ENCODE assay signal across 39 cellular contexts in genomic region chr2:21069746-21070145, GRCh38. TPM values are rescaled to one million over a fixed set of nuclear protein-coding genes. Genes with fewer than 3 reads are reported as not detected.
"Had no signal": no experiment of that assay in that cellular context is flagged by ENCODE, and none has a peak within 500 bp of the region (broad histone marks: within the 10 kb centered on the region; RNA-seq: fewer than 3 reads in every experiment).

No MANE protein-coding gene starts in this region.

- H3K4me3 Mint-ChIP-seq: activated CD4-positive, alpha-beta memory T cell treated with anti-CD3 and anti-CD28 coated beads for 36 hours; activated CD4-positive, alpha-beta T cell treated with anti-CD3 and anti-CD28 coated beads for 36 hours; activated CD4-positive, alpha-beta T cell treated with anti-CD3 and anti-CD28 coated beads, Interleukin-2, amount 10 ng/mL, durations not matched to agents 24 days and 14 days; activated CD8-positive, alpha-beta T cell treated with anti-CD3 and anti-CD28 coated beads, Interleukin-2, amount 10 ng/mL, durations not matched to agents 7 days and 5 days; activated naive CD4-positive, alpha-beta T cell treated with anti-CD3 and anti-CD28 coated beads, Interleukin-2, amount 10 ng/mL, durations not matched to agents 7 days and 5 days; activated naive CD8-positive, alpha-beta T cell treated with anti-CD3 and anti-CD28 coated beads, Interleukin-2, amount 10 ng/mL, durations not matched to agents 7 days and 5 days; activated T-cell treated with anti-CD3 and anti-CD28 coated beads, Interleukin-2, amount 50 U/mL, for 24 hours; activated T-cell treated with anti-CD3 and anti-CD28 coated beads, Interleukin-2, amount 50 U/mL, for 72 hours; brain; dendritic cell treated with granulocyte-macrophage colony-stimulating factor and Interleukin-4, amounts not matched to agents 40 ng/mL and 50 ng/mL, for 4 days; T-helper 17 cell; T-helper 2 cell treated with Interferon-gamma antibody and Interleukin-4, amounts not matched to agents 5 μg/mL and 100 μg/mL, for 36 hours had no signal

- H3K36me3 ChIP-seq: ascending aorta, breast epithelium, cardiac muscle cell, colonic mucosa, esophagus squamous epithelium, gastroesophageal sphincter, heart right ventricle had no signal

- H3K36me3 Mint-ChIP-seq: activated CD4-positive, alpha-beta memory T cell treated with anti-CD3 and anti-CD28 coated beads for 36 hours; activated naive CD4-positive, alpha-beta T cell treated with anti-CD3 and anti-CD28 coated beads, Interleukin-2, amount 10 ng/mL, durations not matched to agents 7 days and 5 days; activated naive CD4-positive, alpha-beta T cell treated with anti-CD3 and anti-CD28 coated beads, Interleukin-2, amount 50 U/mL, for 72 hours; activated naive CD8-positive, alpha-beta T cell treated with anti-CD3 and anti-CD28 coated beads, Interleukin-2, amount 10 ng/mL, durations not matched to agents 7 days and 5 days; brain had no signal

- ATAC-seq: activated CD4-positive, alpha-beta T cell treated with anti-CD3 and anti-CD28 coated beads for 36 hours; activated CD8-positive, alpha-beta T cell treated with anti-CD3 and anti-CD28 coated beads, Interleukin-2, amount 10 ng/mL, durations not matched to agents 7 days and 5 days; activated naive CD4-positive, alpha-beta T cell treated with anti-CD3 and anti-CD28 coated beads, Interleukin-2, amount 50 U/mL, for 72 hours; activated T-cell treated with anti-CD3 and anti-CD28 coated beads, Interleukin-2, amount 50 U/mL, for 72 hours; gastroesophageal sphincter; heart right ventricle; T-helper 17 cell had no signal

- H3K4me1 ChIP-seq: ascending aorta, breast epithelium, colonic mucosa, esophagus squamous epithelium, gastroesophageal sphincter, heart right ventricle had no signal

- H3K27me3 ChIP-seq: ascending aorta, breast epithelium, cardiac muscle cell, colonic mucosa, gastroesophageal sphincter had no signal

- H3K27ac ChIP-seq: ascending aorta, breast epithelium, cardiac muscle cell, colonic mucosa, dorsolateral prefrontal cortex, epithelial cell of prostate, esophagus squamous epithelium, gastroesophageal sphincter, heart right ventricle had no signal

- H3K9me3 ChIP-seq: ascending aorta, breast epithelium, colonic mucosa, esophagus squamous epithelium, gastroesophageal sphincter, heart right ventricle had no signal

- H3K4me1 Mint-ChIP-seq: activated CD4-positive, alpha-beta T cell treated with anti-CD3 and anti-CD28 coated beads for 36 hours; activated CD4-positive, alpha-beta T cell treated with anti-CD3 and anti-CD28 coated beads, Interleukin-2, amount 10 ng/mL, durations not matched to agents 24 days and 14 days; activated naive CD4-positive, alpha-beta T cell treated with anti-CD3 and anti-CD28 coated beads, Interleukin-2, amount 10 ng/mL, durations not matched to agents 7 days and 5 days; activated naive CD8-positive, alpha-beta T cell treated with anti-CD3 and anti-CD28 coated beads, Interleukin-2, amount 10 ng/mL, durations not matched to agents 7 days and 5 days; brain; T-helper 17 cell had no signal

- H3K4me3 ChIP-seq: ascending aorta, breast epithelium, cardiac muscle cell, colonic mucosa, dorsolateral prefrontal cortex, esophagus squamous epithelium, gastroesophageal sphincter, heart right ventricle had no signal

- DNase-seq: activated CD4-positive, alpha-beta memory T cell treated with anti-CD3 and anti-CD28 coated beads for 36 hours; activated CD4-positive, alpha-beta T cell treated with anti-CD3 and anti-CD28 coated beads for 36 hours; activated CD4-positive, CD25-positive, alpha-beta regulatory T cell; activated CD4-positive, CD25-positive, alpha-beta regulatory T cell treated with anti-CD3 and anti-CD28 coated beads, Interleukin-2, amount 50 U/mL, for 72 hours; activated CD8-positive, alpha-beta memory T cell treated with anti-CD3 and anti-CD28 coated beads, Interleukin-2, amount 50 U/mL, for 48 hours; activated CD8-positive, alpha-beta T cell treated with anti-CD3 and anti-CD28 coated beads, Interleukin-2, amount 10 ng/mL, durations not matched to agents 7 days and 5 days; activated gamma-delta T cell; activated naive CD4-positive, alpha-beta T cell; activated naive CD4-positive, alpha-beta T cell treated with anti-CD3 and anti-CD28 coated beads, Interleukin-2, amount 10 ng/mL, durations not matched to agents 7 days and 5 days; activated naive CD8-positive, alpha-beta T cell treated with anti-CD3 and anti-CD28 coated beads, Interleukin-2, amount 10 ng/mL, durations not matched to agents 7 days and 5 days; activated T-cell treated with anti-CD3 and anti-CD28 coated beads for 4 hours; activated T-cell treated with anti-CD3 and anti-CD28 coated beads, Interleukin-2, amount 50 U/mL, for 24 hours; activated T-cell treated with anti-CD3 and anti-CD28 coated beads, Interleukin-2, amount 50 U/mL, for 72 hours; central memory CD4-positive, alpha-beta T cell; cerebellar nuclear complex; colonic mucosa; dorsolateral prefrontal cortex; effector memory CD4-positive, alpha-beta T cell; esophagus squamous epithelium; foreskin melanocyte; heart right ventricle; T-helper 1 cell; T-helper 17 cell; T1000 had no signal

- H3K27me3 Mint-ChIP-seq: brain; dendritic cell treated with granulocyte-macrophage colony-stimulating factor and Interleukin-4, amounts not matched to agents 40 ng/mL and 50 ng/mL, for 4 days had no signal

- H3K27ac Mint-ChIP-seq: activated CD4-positive, alpha-beta memory T cell treated with anti-CD3 and anti-CD28 coated beads for 36 hours; activated CD4-positive, alpha-beta T cell treated with anti-CD3 and anti-CD28 coated beads for 36 hours; activated CD4-positive, alpha-beta T cell treated with anti-CD3 and anti-CD28 coated beads, Interleukin-2, amount 10 ng/mL, durations not matched to agents 24 days and 14 days; activated CD8-positive, alpha-beta T cell treated with anti-CD3 and anti-CD28 coated beads, Interleukin-2, amount 10 ng/mL, durations not matched to agents 7 days and 5 days; activated naive CD4-positive, alpha-beta T cell treated with anti-CD3 and anti-CD28 coated beads, Interleukin-2, amount 10 ng/mL, durations not matched to agents 7 days and 5 days; activated naive CD4-positive, alpha-beta T cell treated with anti-CD3 and anti-CD28 coated beads, Interleukin-2, amount 50 U/mL, for 72 hours; activated naive CD8-positive, alpha-beta T cell treated with anti-CD3 and anti-CD28 coated beads, Interleukin-2, amount 10 ng/mL, durations not matched to agents 7 days and 5 days; activated T-cell treated with anti-CD3 and anti-CD28 coated beads, Interleukin-2, amount 50 U/mL, for 24 hours; activated T-cell treated with anti-CD3 and anti-CD28 coated beads, Interleukin-2, amount 50 U/mL, for 72 hours; brain; dendritic cell treated with granulocyte-macrophage colony-stimulating factor and Interleukin-4, amounts not matched to agents 40 ng/mL and 50 ng/mL, for 4 days; T-helper 17 cell; T-helper 2 cell treated with Interferon-gamma antibody and Interleukin-4, amounts not matched to agents 5 μg/mL and 100 μg/mL, for 36 hours had no signal

- H3K9me3 Mint-ChIP-seq: activated CD4-positive, alpha-beta memory T cell treated with anti-CD3 and anti-CD28 coated beads for 36 hours; activated CD4-positive, alpha-beta T cell treated with anti-CD3 and anti-CD28 coated beads, Interleukin-2, amount 10 ng/mL, durations not matched to agents 24 days and 14 days; activated naive CD4-positive, alpha-beta T cell treated with anti-CD3 and anti-CD28 coated beads, Interleukin-2, amount 10 ng/mL, durations not matched to agents 7 days and 5 days; activated naive CD4-positive, alpha-beta T cell treated with anti-CD3 and anti-CD28 coated beads, Interleukin-2, amount 50 U/mL, for 72 hours; activated naive CD8-positive, alpha-beta T cell treated with anti-CD3 and anti-CD28 coated beads, Interleukin-2, amount 10 ng/mL, durations not matched to agents 7 days and 5 days; activated T-cell treated with anti-CD3 and anti-CD28 coated beads, Interleukin-2, amount 50 U/mL, for 24 hours; activated T-cell treated with anti-CD3 and anti-CD28 coated beads, Interleukin-2, amount 50 U/mL, for 72 hours; brain; dendritic cell treated with granulocyte-macrophage colony-stimulating factor and Interleukin-4, amounts not matched to agents 40 ng/mL and 50 ng/mL, for 4 days; T-helper 2 cell treated with Interferon-gamma antibody and Interleukin-4, amounts not matched to agents 5 μg/mL and 100 μg/mL, for 36 hours had no signal

RNA-seq across cellular contexts. Expression of gene APOB, which starts 25.9 kb away (rescaled TPM):
- total RNA-seq: activated CD4-positive, alpha-beta memory T cell treated with anti-CD3 and anti-CD28 coated beads for 36 hours; activated CD4-positive, alpha-beta T cell treated with anti-CD3 and anti-CD28 coated beads for 36 hours; activated CD4-positive, alpha-beta T cell treated with anti-CD3 and anti-CD28 coated beads, Interleukin-2, amount 10 ng/mL, durations not matched to agents 24 days and 14 days; activated CD8-positive, alpha-beta T cell treated with anti-CD3 and anti-CD28 coated beads, Interleukin-2, amount 10 ng/mL, durations not matched to agents 7 days and 5 days; activated naive CD4-positive, alpha-beta T cell treated with anti-CD3 and anti-CD28 coated beads, Interleukin-2, amount 50 U/mL, for 72 hours; activated naive CD8-positive, alpha-beta T cell treated with anti-CD3 and anti-CD28 coated beads, Interleukin-2, amount 10 ng/mL, durations not matched to agents 7 days and 5 days; activated T-cell treated with anti-CD3 and anti-CD28 coated beads, Interleukin-2, amount 50 U/mL, for 72 hours; T-helper 17 cell had no signal
- polyA plus RNA-seq: fibroblast of lung had no signal

RNA-seq across cellular contexts. Expression of gene TDRD15, which starts 54.0 kb away (rescaled TPM):
- total RNA-seq: activated CD4-positive, alpha-beta T cell treated with anti-CD3 and anti-CD28 coated beads for 36 hours; activated CD4-positive, alpha-beta T cell treated with anti-CD3 and anti-CD28 coated beads, Interleukin-2, amount 10 ng/mL, durations not matched to agents 24 days and 14 days; activated CD8-positive, alpha-beta T cell treated with anti-CD3 and anti-CD28 coated beads, Interleukin-2, amount 10 ng/mL, durations not matched to agents 7 days and 5 days; activated naive CD4-positive, alpha-beta T cell treated with anti-CD3 and anti-CD28 coated beads, Interleukin-2, amount 50 U/mL, for 72 hours; activated T-cell treated with anti-CD3 and anti-CD28 coated beads, Interleukin-2, amount 50 U/mL, for 72 hours; ascending aorta; cardiac muscle cell; colonic mucosa; endothelial cell of umbilical vein; fibroblast of lung; fibroblast of villous mesenchyme; glomerular endothelial cell; heart right ventricle had no signal
- polyA plus RNA-seq: cardiac muscle cell, endothelial cell of umbilical vein, esophagus, fibroblast of lung, heart right ventricle had no signal
